21 cellular contexts compared by ENCODE assay signal in genomic region chr16:78096386-78096785, GRCh38. TPM values are rescaled to one million over a fixed set of nuclear protein-coding genes. Genes with fewer than 3 reads are reported as not detected.
A peak's percentile ranks its signal among the peaks of the same experiment; 100 is the strongest.
DNase-seq lines count a peak whose midpoint lies in the region; ATAC-seq, FAIRE-seq and TF ChIP-seq lines count a peak whose summit lies in the region.
"Had no signal": no experiment of that assay in that cellular context is flagged by ENCODE, and none has a peak within 500 bp of the region (broad histone marks: within the 10 kb centered on the region; RNA-seq: fewer than 3 reads in every experiment).

No MANE protein-coding gene starts in this region.

- intact Hi-C loops in MCF 10A (cut with micrococcal nuclease): loop anchor here (10.0 kb wide), 1 partner anchor 122 kb away; no protein-coding TSS in a partner anchor
- intact Hi-C loops in breast epithelium (cut with DNase I; ENCODE audit: low total_unique reads): no loop called here
- intact Hi-C loops in kidney (cut with DNase I): no loop called here

- H3K4me1 ChIP-seq in breast epithelium: peaks cover 0 to 2% of the 10 kb centered on the region in 2 donors
- H3K4me1 ChIP-seq in kidney (ENCODE audit: control insufficient read depth in 1 of 2, insufficient read depth in 1 of 2, low read depth in 1 of 2, low read length in 2 of 2): peaks cover 0 to 7% of the 10 kb centered on the region in 2 donors
- H3K4me1 ChIP-seq: BE2C had no signal

- H3K9ac ChIP-seq in kidney (ENCODE audit: low read length in 2 of 2): no peak overlapping the region

- POLR2A ChIA-PET in MCF 10A (lab: Yijun Ruan, JAX): no interaction called here

- TF ChIP-seq CTCF in MCF 10A (IDR thresholded peaks at IDR 0.05; ENCODE audit: unreplicated experiment) (no peak), breast epithelium (IDR thresholded peaks at IDR 0.05) (no peak), epithelial cell of esophagus (IDR thresholded peaks at IDR 0.05; ENCODE audit: insufficient read depth, low read depth, low read length, missing control alignments) (no peak), kidney (IDR thresholded peaks at IDR 0.05; ENCODE audit: borderline replicate concordance, extremely low read depth, insufficient read depth) (no peak)

- no peaks in the 10 kb centered on the region for H3K27me3 ChIP-seq in breast epithelium
- H3K27me3 ChIP-seq: BE2C had no signal

- H3K36me3 Mint-ChIP-seq in MCF 10A (ENCODE audit: insufficient read depth, unreplicated experiment): peaks cover 10% of the 10 kb centered on the region
- H3K36me3 Mint-ChIP-seq: CD4-positive, CD25-positive, alpha-beta regulatory T cell had no signal

- no peak for ATAC-seq in GM21423 (IDR thresholded peaks at IDR 0.05; ENCODE audit: unreplicated experiment)
- no peak for ATAC-seq in HG02571 (IDR thresholded peaks at IDR 0.05; ENCODE audit: unreplicated experiment)
- ATAC-seq: GM23338 had no signal

- FAIRE-seq in kidney (lab: Jason Lieb, UNC): no peak
- FAIRE-seq in GM19239 (lab: Jason Lieb, UNC): no peak

- H3K4me3 ChIP-seq in breast epithelium (no peak overlapping the region), epithelial cell of esophagus (ENCODE audit: low read length) (no peak overlapping the region), kidney (ENCODE audit: low read length in 2 of 2) (no peak overlapping the region)
- H3K4me3 ChIP-seq: GM23338 had no signal

- DNase-seq in MCF 10A (ENCODE audit: unreplicated experiment) (peak; percentile 15), breast epithelium (ENCODE audit: low spot score in 2 of 2) (no peak), RKO (ENCODE audit: low spot score) (peak; percentile 57), epithelial cell of esophagus (ENCODE audit: low read depth) (peak; percentile 50), kidney (no peak), GM19239 (ENCODE audit: insufficient read length, low spot score) (no peak)
- DNase-seq: BE2C; CD4-positive, CD25-positive, alpha-beta regulatory T cell; COR-L47; GDM1; Karpas-422; MM.1S; NCI-H1092; NCI-H1436 treated with DMSO at 0.1 percent for 48 hours; NCI-H2029 treated with DMSO at 0.1 percent for 48 hours; NCI-H2171; NCI-H446 treated with DMSO at 0.1 percent for 48 hours; NCI-H774 had no signal

- peaks cover 10% of the 10 kb centered on the region for H3K4me1 Mint-ChIP-seq in MCF 10A (ENCODE audit: insufficient read depth, unreplicated experiment)

- TF ChIP-seq POLR2A in breast epithelium (IDR thresholded peaks at IDR 0.05): no peak

- no peak overlapping the region for H3K4me3 Mint-ChIP-seq in MCF 10A (ENCODE audit: unreplicated experiment)
- H3K4me3 Mint-ChIP-seq: GM23338 had no signal

- H3K27ac ChIP-seq in breast epithelium: no peak overlapping the region
- H3K27ac ChIP-seq in kidney (ENCODE audit: low read depth in 2 of 2, low read length in 2 of 2): no peak overlapping the region

- no TSS peak for BruUV-seq in MCF 10A (replicated peaks; lab: Mats Ljungman, UMichigan)

- peaks cover 12% of the 10 kb centered on the region for H3K27me3 Mint-ChIP-seq in MCF 10A (ENCODE audit: insufficient read depth, unreplicated experiment)

- CTCF ChIA-PET in MCF 10A (lab: Yijun Ruan, JAX): no interaction called here

- H3K36me3 ChIP-seq in breast epithelium (no peaks in the 10 kb centered on the region), kidney (ENCODE audit: control insufficient read depth in 1 of 2, insufficient read depth in 2 of 2, low read length in 2 of 2) (no peaks in the 10 kb centered on the region)
- H3K36me3 ChIP-seq: BE2C had no signal

- H3K9me3 Mint-ChIP-seq in MCF 10A (ENCODE audit: unreplicated experiment): no peaks in the 10 kb centered on the region

- H3K27ac Mint-ChIP-seq in MCF 10A (ENCODE audit: low read depth, unreplicated experiment): no peak overlapping the region
- H3K27ac Mint-ChIP-seq: CD4-positive, CD25-positive, alpha-beta regulatory T cell; GM23338 had no signal

- H3K9me3 ChIP-seq in breast epithelium (no peaks in the 10 kb centered on the region), kidney (ENCODE audit: control insufficient read depth in 1 of 2, low read length in 2 of 2) (no peaks in the 10 kb centered on the region)
- H3K9me3 ChIP-seq: BE2C had no signal

RNA-seq across cellular contexts. Expression of gene WWOX, which starts 3.1 kb away (rescaled TPM):
- total RNA-seq in MCF 10A (2022) (15.5 and 18.1 TPM in 2 replicates), breast epithelium (10 to 100 TPM; 42.9 to 73.6 (median 43.4) TPM), kidney (30.3 TPM)
- polyA plus RNA-seq in kidney (ENCODE audit: insufficient read depth, low read depth, low replicate concordance): 22.5 TPM

Comparison
In these comparisons a context has a peak if more than half of its experiments do, and no peak if none do; other contexts are left out.
1. DNase-seq: peak in MCF 10A (single experiment), RKO (single experiment) and epithelial cell of esophagus (single experiment); none in breast epithelium (0 of 2), kidney (single experiment) and GM19239 (single experiment).